Comparison of ENCODE assay signal across 13 cellular contexts in the genomic region with DNA sequence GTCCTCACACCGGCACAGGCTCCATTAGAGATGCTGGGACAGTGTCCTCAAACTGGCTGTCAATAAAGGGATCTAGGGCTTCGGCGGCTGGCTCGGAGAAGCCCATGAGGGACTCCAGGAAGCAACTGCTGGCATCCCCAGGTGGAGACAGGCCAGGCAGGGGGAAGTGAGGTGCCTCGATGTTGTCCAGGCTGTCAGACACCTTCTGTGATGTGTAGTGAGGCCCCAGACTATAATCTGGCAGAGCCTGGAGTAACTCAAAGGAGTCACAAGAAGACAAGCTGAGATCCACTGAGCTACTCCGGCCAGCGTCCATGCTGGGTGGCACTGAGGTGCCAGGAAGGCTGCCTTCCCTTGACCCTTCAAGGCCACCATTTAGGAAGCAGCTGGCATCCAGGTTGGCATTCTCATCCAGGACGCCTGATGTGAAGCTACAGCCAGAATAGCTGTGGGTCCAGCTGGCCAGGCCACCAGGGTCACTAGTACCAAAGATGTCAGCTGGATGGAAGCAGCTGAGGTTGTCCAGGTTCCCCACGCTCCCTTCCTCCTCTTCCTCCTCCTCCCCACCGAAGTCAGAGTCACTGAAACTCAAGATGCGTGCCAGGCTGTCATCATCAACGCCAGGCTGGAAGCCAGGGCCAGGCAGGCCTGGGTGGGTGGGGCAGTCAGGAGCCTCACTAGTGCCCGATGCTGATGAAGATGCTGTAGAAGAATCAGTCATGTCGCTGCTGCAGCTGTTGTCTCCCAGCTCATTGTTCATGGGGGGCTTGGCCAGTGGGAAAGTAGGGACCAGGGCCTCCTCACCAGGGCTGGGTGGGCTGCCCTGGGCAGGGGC. TPM values are rescaled to one million over a fixed set of nuclear protein-coding genes. Genes with fewer than 3 reads are reported as not detected.
DNase-seq lines count a peak whose midpoint lies in the region; ATAC-seq and TF ChIP-seq lines count a peak whose summit lies in the region.
"Had no signal": no experiment of that assay in that cellular context is flagged by ENCODE, and none has a peak within 500 bp of the region (broad histone marks: within the 10 kb centered on the region; RNA-seq: fewer than 3 reads in every experiment).

No MANE protein-coding gene starts in this region.

- H3K27ac ChIP-seq in CD4-positive, CD25-positive, alpha-beta regulatory T cell (ENCODE audit: insufficient read depth, low read length, poor library complexity, severe bottlenecking), result no peak overlapping the region
- peak overlapping the region in 1 of 4 donors; percentile 15 for H3K27ac ChIP-seq in sigmoid colon

- H3K9me3 ChIP-seq in CD4-positive, CD25-positive, alpha-beta regulatory T cell (ENCODE audit: control insufficient read depth in 2 of 2, low read length in 2 of 2), result no peaks in the 10 kb centered on the region
- no peaks in the 10 kb centered on the region for H3K9me3 ChIP-seq in sigmoid colon

- TF ChIP-seq EP300 in sigmoid colon (IDR thresholded peaks at IDR 0.05), result no peak

- ATAC-seq in CD4-positive, CD25-positive, alpha-beta regulatory T cell (ENCODE audit: low read depth in 2 of 2), result no peak

- H3K36me3 ChIP-seq in CD4-positive, CD25-positive, alpha-beta regulatory T cell (ENCODE audit: control insufficient read depth, insufficient read depth, low read length), result peaks cover 53% of the 10 kb centered on the region
- H3K36me3 ChIP-seq in sigmoid colon, result peaks cover 27 to 66% (median 32%) of the 10 kb centered on the region in 4 donors

- H3K27ac Mint-ChIP-seq in CD4-positive, CD25-positive, alpha-beta regulatory T cell, result peak overlapping the region in 2 of 3 donors; percentile 15 to 60
- peak overlapping the region in 2 of 3 donors; percentile 57 to 97 for H3K27ac Mint-ChIP-seq in IgD-negative memory B cell
- H3K27ac Mint-ChIP-seq in HFFc6, result no peak overlapping the region; the same call in 1 of the 2 replicates

- 63 to 78% methylated on average over 14 of the region's 14 CpGs for WGBS in sigmoid colon, 2 donors

- H3K4me1 ChIP-seq in CD4-positive, CD25-positive, alpha-beta regulatory T cell (ENCODE audit: control insufficient read depth, insufficient read depth, low read length, poor library complexity, severe bottlenecking), result peaks cover 30% of the 10 kb centered on the region
- H3K4me1 ChIP-seq in sigmoid colon, result peaks cover 0 to 72% (median 63%) of the 10 kb centered on the region in 4 donors

- intact Hi-C loops in sigmoid colon (cut with DNase I), result no loop called here

- peaks cover 38% of the 10 kb centered on the region for H3K36me3 Mint-ChIP-seq in CD4-positive, CD25-positive, alpha-beta regulatory T cell
- H3K36me3 Mint-ChIP-seq in IgD-negative memory B cell (peaks cover 9% of the 10 kb centered on the region), HFFc6 (ENCODE audit: low read depth) (peaks cover 25% of the 10 kb centered on the region)

- TF ChIP-seq POLR2A in sigmoid colon (IDR thresholded peaks at IDR 0.05), result no peak

- no peaks in the 10 kb centered on the region for H3K9me3 Mint-ChIP-seq in CD4-positive, CD25-positive, alpha-beta regulatory T cell
- H3K9me3 Mint-ChIP-seq in IgD-negative memory B cell (no peaks in the 10 kb centered on the region), HFFc6 (no peaks in the 10 kb centered on the region)

- no peak overlapping the region for H3K4me3 ChIP-seq in CD4-positive, CD25-positive, alpha-beta regulatory T cell (ENCODE audit: low read depth, low read length)
- no peak overlapping the region for H3K4me3 ChIP-seq in sigmoid colon

- H3K27me3 ChIP-seq in CD4-positive, CD25-positive, alpha-beta regulatory T cell (ENCODE audit: control insufficient read depth, insufficient read depth, low read length), result no peaks in the 10 kb centered on the region
- no peaks in the 10 kb centered on the region for H3K27me3 ChIP-seq in sigmoid colon

- no peak for TF ChIP-seq CTCF in sigmoid colon (IDR thresholded peaks at IDR 0.05)
- TF ChIP-seq CTCF in HFFc6 (IDR thresholded peaks at IDR 0.05), result no peak

- H3K27me3 Mint-ChIP-seq in CD4-positive, CD25-positive, alpha-beta regulatory T cell, result peaks cover 7% of the 10 kb centered on the region
- H3K27me3 Mint-ChIP-seq in IgD-negative memory B cell, result peaks cover 3% of the 10 kb centered on the region
- H3K27me3 Mint-ChIP-seq in HFFc6 (ENCODE audit: insufficient read depth), result peaks cover 11% of the 10 kb centered on the region

- peak overlapping the region in 1 of 4 donors; percentile 41 for H3K4me3 Mint-ChIP-seq in CD4-positive, CD25-positive, alpha-beta regulatory T cell
- H3K4me3 Mint-ChIP-seq in IgD-negative memory B cell (peak overlapping the region in 2 of 4 donors; percentile 22 to 59), HFFc6 (no peak overlapping the region)

- DNase-seq in CD4-positive, CD25-positive, alpha-beta regulatory T cell, result no peak
- DNase-seq in islet precursor cell, result peak; percentile 48
- peak; percentile 62 for DNase-seq in sigmoid colon
- DNase-seq in OCI-M2 (lab: John Stamatoyannopoulos, UW; ENCODE audit: unreplicated experiment), result no peak
- no peak for DNase-seq in glomerular visceral epithelial cell (ENCODE audit: extremely low spot score)
- DNase-seq in HFFc6, result no peak
- no peak for DNase-seq in dedifferentiated amniotic fluid mesenchymal stem cell (ENCODE audit: extremely low spot score)
- DNase-seq: activated CD4-positive, CD25-positive, alpha-beta regulatory T cell; MV-4-11; retina had no signal

- peaks cover 6 to 53% (median 36%) of the 10 kb centered on the region in 4 donors for H3K4me1 Mint-ChIP-seq in CD4-positive, CD25-positive, alpha-beta regulatory T cell
- H3K4me1 Mint-ChIP-seq in IgD-negative memory B cell (peaks cover 43 to 54% (median 50%) of the 10 kb centered on the region in 3 donors), HFFc6 (ENCODE audit: low read depth) (peaks cover 75% of the 10 kb centered on the region)

RNA-seq across cellular contexts. Expression of a gene that starts 10.1 kb away (rescaled TPM):
- 300 TPM for total RNA-seq in CD4-positive, CD25-positive, alpha-beta regulatory T cell
- 10 to 100 TPM; 12.5 to 24.1 (median 14.7) TPM for polyA plus RNA-seq in CD4-positive, CD25-positive, alpha-beta regulatory T cell
- 79.9 TPM for polyA plus RNA-seq in IgD-negative memory B cell
- total RNA-seq in sigmoid colon, result 100 to 1,000 TPM in 1 of 4 donors, 10 to 100 TPM in 3; 12.8 to 135 (median 21.9) TPM
- 10 to 100 TPM; 15.6 to 26.7 (median 16.9) TPM for polyA plus RNA-seq in sigmoid colon
- 10 to 100 TPM; 10.5 to 18.2 (median 12.5) TPM for total RNA-seq in HFFc6 (2021; fragmentation: NEBNext Ultra II Directional; extraction: Animal tissue kit (Norgen Biotek cat#: 25700))

RNA-seq across cellular contexts. Expression of a gene that starts 35.8 kb away (rescaled TPM):
- 4.1 TPM for total RNA-seq in CD4-positive, CD25-positive, alpha-beta regulatory T cell
- polyA plus RNA-seq in CD4-positive, CD25-positive, alpha-beta regulatory T cell, result 1 to 10 TPM in 2 of 4 donors, under 1 TPM in 2; 0.41 to 2.7 (median 1.0) TPM
- polyA plus RNA-seq in IgD-negative memory B cell (5.5 TPM), sigmoid colon (1 to 10 TPM in 2 of 3 donors, under 1 TPM in 1; 0.60 to 6.0 (median 2.8) TPM)
- 1 to 10 TPM; 2.9 to 7.1 (median 4.4) TPM for total RNA-seq in sigmoid colon
- total RNA-seq in HFFc6 (2021; fragmentation: NEBNext Ultra II Directional; extraction: Animal tissue kit (Norgen Biotek cat#: 25700)), result 1 to 10 TPM in 5 of 6 experiments, under 1 TPM in 1; 0.91 to 2.2 (median 1.8) TPM

RNA-seq across cellular contexts. Expression of a gene that starts 35.8 kb away (rescaled TPM):
- total RNA-seq in CD4-positive, CD25-positive, alpha-beta regulatory T cell, result 34.0 TPM
- polyA plus RNA-seq in CD4-positive, CD25-positive, alpha-beta regulatory T cell, result 10 to 100 TPM; 18.5 to 29.7 (median 20.5) TPM
- polyA plus RNA-seq in IgD-negative memory B cell, result 33.3 TPM
- total RNA-seq in sigmoid colon, result 10 to 100 TPM; 43.5 to 49.9 (median 48.9) TPM
- 10 to 100 TPM; 35.4 to 54.5 (median 40.7) TPM for polyA plus RNA-seq in sigmoid colon
- 10 to 100 TPM; 42.7 to 52.1 (median 47.0) TPM for total RNA-seq in HFFc6 (2021; fragmentation: NEBNext Ultra II Directional; extraction: Animal tissue kit (Norgen Biotek cat#: 25700))

RNA-seq across cellular contexts. Expression of a gene that starts 49.1 kb away (rescaled TPM):
- total RNA-seq in CD4-positive, CD25-positive, alpha-beta regulatory T cell, result not detected
- not detected for polyA plus RNA-seq in CD4-positive, CD25-positive, alpha-beta regulatory T cell
- polyA plus RNA-seq in IgD-negative memory B cell, result not detected
- under 1 TPM in 1 of 4 donors, not detected in 3; 0.54 TPM for total RNA-seq in sigmoid colon
- polyA plus RNA-seq in sigmoid colon, result 1 to 10 TPM in 1 of 3 donors, under 1 TPM in 2; 0.25 to 1.2 (median 0.69) TPM
- not detected for total RNA-seq in HFFc6 (2021; fragmentation: NEBNext Ultra II Directional; extraction: Animal tissue kit (Norgen Biotek cat#: 25700))
- total RNA-seq: HT1080, subcutaneous adipose tissue had no signal

Comparison
In these comparisons a context has a peak if more than half of its experiments do, and no peak if none do; other contexts are left out.
1. DNase-seq: peak in islet precursor cell (single experiment) and sigmoid colon (single experiment); none in CD4-positive, CD25-positive, alpha-beta regulatory T cell (0 of 3), OCI-M2 (single experiment), glomerular visceral epithelial cell (single experiment), HFFc6 (single experiment) and dedifferentiated amniotic fluid mesenchymal stem cell (single experiment).